10 cellular contexts compared by ENCODE assay signal in genomic region chrX:119503484-119503861, GRCh38. TPM values are rescaled to one million over a fixed set of nuclear protein-coding genes. Genes with fewer than 3 reads are reported as not detected.
DNase-seq lines count a peak whose midpoint lies in the region; ATAC-seq and TF ChIP-seq lines count a peak whose summit lies in the region.
"Had no signal": no experiment of that assay in that cellular context is flagged by ENCODE, and none has a peak within 500 bp of the region (broad histone marks: within the 10 kb centered on the region; RNA-seq: fewer than 3 reads in every experiment).

No MANE protein-coding gene starts in this region.

- CTCF ChIA-PET in IMR-90 (lab: Yijun Ruan, JAX), result interaction anchor here (0.8 to 1.4 kb wide), 2 partner anchors 9 to 20 kb away, joined by 4 to 7 read pairs; no protein-coding TSS in a partner anchor
- CTCF ChIA-PET in Caco-2 (lab: Charles Lee), result interaction anchor here (1.2 kb wide), 1 partner anchor 9 kb away, joined by 7 read pairs; no protein-coding TSS in a partner anchor

- H2BK5ac ChIP-seq in IMR-90 (ENCODE audit: low read depth, low read length, poor library complexity, severe bottlenecking), result peak overlapping the region; percentile 63

- peaks cover 11% of the 10 kb centered on the region for H3K9me1 ChIP-seq in IMR-90 (ENCODE audit: insufficient read depth, low read length)

- H3K9me3 ChIP-seq in IMR-90 (ENCODE audit: control insufficient read depth, insufficient read depth, low read length), result no peaks in the 10 kb centered on the region
- no peaks in the 10 kb centered on the region for H3K9me3 ChIP-seq in Caco-2
- H3K9me3 ChIP-seq: heart left ventricle had no signal

- no peaks in the 10 kb centered on the region; the same call in 1 of the 2 replicates for H4K20me1 ChIP-seq in IMR-90 (ENCODE audit: insufficient read depth, low read length)

- H3K4me3 Mint-ChIP-seq in Caco-2 (ENCODE audit: unreplicated experiment), result no peak overlapping the region
- H3K4me3 Mint-ChIP-seq: activated CD8-positive, alpha-beta T cell treated with anti-CD3 and anti-CD28 coated beads, Interleukin-2, amount 10 ng/mL, durations not matched to agents 7 days and 5 days had no signal

- no peaks in the 10 kb centered on the region for H3K9me3 Mint-ChIP-seq in Caco-2 (ENCODE audit: unreplicated experiment)

- H3K4ac ChIP-seq in IMR-90 (ENCODE audit: low read depth, low read length), result peak overlapping the region; percentile 92

- ATAC-seq in IMR-90 (ENCODE audit: low read depth) (peak; percentile 97), GM19324 (IDR thresholded peaks at IDR 0.05; ENCODE audit: low FRiP score, unreplicated experiment) (no peak), HG03280 (IDR thresholded peaks at IDR 0.05; ENCODE audit: unreplicated experiment) (no peak)

- no peak overlapping the region for H3K9ac ChIP-seq in IMR-90 (ENCODE audit: low read depth, low read length)

- no peaks in the 10 kb centered on the region for H3K27me3 Mint-ChIP-seq in Caco-2 (ENCODE audit: insufficient read depth, unreplicated experiment)

- peak overlapping the region; percentile 91; the same call in 1 of the 2 replicates for H2AK5ac ChIP-seq in IMR-90 (ENCODE audit: low read depth, low read length)

- no peak for TF ChIP-seq POLR2A in IMR-90 (IDR thresholded peaks at IDR 0.05; ENCODE audit: low read depth, low read length)

- H3K4me1 Mint-ChIP-seq in Caco-2 (ENCODE audit: low read depth, unreplicated experiment), result no peaks in the 10 kb centered on the region

- dilution Hi-C loops in IMR-90 (cut with HindIII; ENCODE audit: low sequenced_read_pairs, unreplicated experiment), result no loop called here

- H3K23ac ChIP-seq in IMR-90 (ENCODE audit: low read depth, low read length), result peak overlapping the region; percentile 59; the same call in 1 of the 2 replicates

- WGBS in IMR-90 (ENCODE audit: extremely low coverage in 2 of 2, insufficient read length in 1 of 2), 2 experiments, result 0% methylated on average over 1 of the region's 2 CpGs; no CpG with 5 or more reads in 1 of the 2 experiments

- DNase-seq in IMR-90 (peak; percentile 81), caudate nucleus (lab: John Stamatoyannopoulos, UW) (peak in 2 of 61 donors; percentile 12 to 40), lung microvascular endothelial cell (ENCODE audit: low read depth in 2 of 2) (peak; percentile 4 to 78), NCI-H748 (lab: John Stamatoyannopoulos, UW; ENCODE audit: unreplicated experiment) (no peak), Caco-2 (no peak)

- peak overlapping the region; percentile 42 for H3K27ac ChIP-seq in 22Rv1
- H3K27ac ChIP-seq in IMR-90 (ENCODE audit: insufficient read depth, low read length), result peak overlapping the region; percentile 84
- H3K27ac ChIP-seq in caudate nucleus (ENCODE audit: low read depth, low read length), result peak overlapping the region; percentile 36
- H3K27ac ChIP-seq: heart left ventricle had no signal

- TF ChIP-seq CTCF in 22Rv1 (IDR thresholded peaks at IDR 0.05) (no peak), IMR-90 (conservative IDR thresholded peaks at IDR 0.05; ENCODE audit: low read depth, low read length) (no peak), Caco-2 (IDR thresholded peaks at IDR 0.05; ENCODE audit: insufficient read depth in 1 of 2, low read depth in 1 of 2, low read length in 1 of 2, severe bottlenecking in 1 of 2, unreplicated experiment in 1 of 2) (no peak)

- H3K4me3 ChIP-seq in IMR-90 (ENCODE audit: insufficient read depth, low read depth, low read length) (no peak overlapping the region), Caco-2 (ENCODE audit: low read depth, low read length) (no peak overlapping the region)
- H3K4me3 ChIP-seq: heart left ventricle had no signal

- H3K4me2 ChIP-seq in IMR-90 (ENCODE audit: low read depth, low read length), result no peak overlapping the region

- H4K8ac ChIP-seq in IMR-90 (ENCODE audit: low read depth in 2 of 2, low read length in 2 of 2), result peak overlapping the region; percentile 53 to 79

- intact Hi-C loops in IMR-90 (cut with micrococcal nuclease) (no loop called here), Caco-2 (cut with micrococcal nuclease; ENCODE audit: unreplicated experiment) (no loop called here)

- H2AFZ ChIP-seq in IMR-90 (replicated peaks; ENCODE audit: low read length, poor library complexity), result peak overlapping the region; percentile 89

- H2BK15ac ChIP-seq in IMR-90 (ENCODE audit: low read depth, low read length), result peak overlapping the region; percentile 83; the same call in 1 of the 3 replicates

- H3K27me3 ChIP-seq in IMR-90 (ENCODE audit: control insufficient read depth, insufficient read depth, low read length), result no peaks in the 10 kb centered on the region
- no peaks in the 10 kb centered on the region for H3K27me3 ChIP-seq in Caco-2 (replicated peaks; ENCODE audit: control insufficient read depth, insufficient read depth, low read length)
- H3K27me3 ChIP-seq: heart left ventricle had no signal

- peak overlapping the region; percentile 4; the same call in 1 of the 2 replicates for H3K18ac ChIP-seq in IMR-90 (ENCODE audit: low read depth, low read length)

- H3K4me1 ChIP-seq in IMR-90 (ENCODE audit: control insufficient read depth, insufficient read depth, low read length) (peaks cover 7% of the 10 kb centered on the region), Caco-2 (no peaks in the 10 kb centered on the region)

- no peaks in the 10 kb centered on the region for H3K36me3 Mint-ChIP-seq in Caco-2 (ENCODE audit: insufficient read depth, unreplicated experiment)

- no peak overlapping the region for H4K5ac ChIP-seq in IMR-90 (ENCODE audit: low read depth, low read length)

- peak overlapping the region; percentile 71 for H3K14ac ChIP-seq in IMR-90 (replicated peaks; ENCODE audit: low read depth, low read length)

- peak overlapping the region; percentile 53; the same call in 1 of the 2 replicates for H3K56ac ChIP-seq in IMR-90 (ENCODE audit: extremely low read depth, insufficient read depth, low read length)

- BruUV-seq in IMR-90 (replicated peaks; lab: Mats Ljungman, UMichigan), result no TSS peak
- no TSS peak for BruUV-seq in Caco-2 (replicated peaks; lab: Mats Ljungman, UMichigan)

- no peak for TF ChIP-seq RAD21 in IMR-90 (IDR thresholded peaks at IDR 0.05; ENCODE audit: low read length)

- H3K36me3 ChIP-seq in IMR-90 (ENCODE audit: control insufficient read depth, insufficient read depth, low read length) (no peaks in the 10 kb centered on the region), Caco-2 (ENCODE audit: control insufficient read depth, insufficient read depth, low read length) (no peaks in the 10 kb centered on the region)
- H3K36me3 ChIP-seq: heart left ventricle had no signal

- H3K79me1 ChIP-seq in IMR-90 (ENCODE audit: low read depth in 1 of 2, low read length in 2 of 2), result no peaks in the 10 kb centered on the region

- in situ Hi-C loops in IMR-90 (cut with MboI; ENCODE audit: low sequenced_read_pairs), result loop anchor here (25.0 kb wide), 1 partner anchor 234 kb away; no protein-coding TSS in a partner anchor

- POLR2A ChIA-PET in IMR-90 (lab: Charles Lee; ENCODE audit: unreplicated experiment) (no interaction called here), Caco-2 (lab: Charles Lee) (interaction anchor here (0.7 kb wide), 1 partner anchor 103 kb away, joined by 3 read pairs; the partner anchor contains the start of gene NKRF)

- peak overlapping the region; percentile 96 for H2BK120ac ChIP-seq in IMR-90 (ENCODE audit: low read depth, low read length)

- no peak overlapping the region for H3K27ac Mint-ChIP-seq in Caco-2 (ENCODE audit: unreplicated experiment)

- peak overlapping the region; percentile 91 for H2BK20ac ChIP-seq in IMR-90 (ENCODE audit: low read depth, low read length)

- H4K91ac ChIP-seq in IMR-90 (ENCODE audit: insufficient read depth, low read depth, low read length), result peak overlapping the region; percentile 90

- H2AK9ac ChIP-seq in IMR-90 (replicated peaks; ENCODE audit: low read depth, low read length, poor library complexity), result peak overlapping the region; percentile 93

TF ChIP-seq in IMR-90, 13 proteins besides CTCF, POLR2A, EP300 and RAD21:
- no peak for TF ChIP-seq USF2 (IDR thresholded peaks at IDR 0.05; ENCODE audit: low read depth, low read length)
- no peak for TF ChIP-seq RCOR1 (IDR thresholded peaks at IDR 0.05; ENCODE audit: insufficient replicate concordance, low read length)
- TF ChIP-seq CEBPB (IDR thresholded peaks at IDR 0.05; ENCODE audit: low read depth, low read length), result no peak
- TF ChIP-seq RFX5 (IDR thresholded peaks at IDR 0.05; ENCODE audit: low read depth, low read length), result no peak
- peak; percentile 21; the same call in 1 of the 2 replicates for TF ChIP-seq FOS (IDR thresholded peaks at IDR 0.05; ENCODE audit: low read depth, low read length)
- TF ChIP-seq NFE2L2 (IDR thresholded peaks at IDR 0.05; ENCODE audit: low read depth, low read length), result no peak

RNA-seq across cellular contexts. Expression of gene SLC25A5, which starts 35.2 kb away (rescaled TPM):
- 216 and 282 TPM in 2 replicates for total RNA-seq in IMR-90 (2012; rRNA removed)
- polyA plus RNA-seq in IMR-90 (2012; rRNA removed), result 247 and 337 TPM in 2 replicates
- polyA plus RNA-seq in IMR-90 (2012; cell fraction: cytosol; rRNA removed), result 176 and 222 TPM in 2 replicates
- 114 and 168 TPM in 2 replicates for polyA plus RNA-seq in IMR-90 (2012; cell fraction: nucleus; rRNA removed; ENCODE audit: low replicate concordance)
- total RNA-seq in lung microvascular endothelial cell, result 146 and 223 TPM in 2 replicates
- total RNA-seq in Caco-2 (2022), result 416 and 445 TPM in 2 replicates

Comparison
In these comparisons a context has a peak if more than half of its experiments do, and no peak if none do; other contexts are left out.
1. DNase-seq: peak in IMR-90 (single experiment) and lung microvascular endothelial cell (2 of 2); none in NCI-H748 (single experiment) and Caco-2 (0 of 2).
2. Peak in every context shown above with its lines, with median percentiles within 50 percentile points of each other: H3K27ac ChIP-seq.